20 cellular contexts compared by ENCODE assay signal in the genomic region with DNA sequence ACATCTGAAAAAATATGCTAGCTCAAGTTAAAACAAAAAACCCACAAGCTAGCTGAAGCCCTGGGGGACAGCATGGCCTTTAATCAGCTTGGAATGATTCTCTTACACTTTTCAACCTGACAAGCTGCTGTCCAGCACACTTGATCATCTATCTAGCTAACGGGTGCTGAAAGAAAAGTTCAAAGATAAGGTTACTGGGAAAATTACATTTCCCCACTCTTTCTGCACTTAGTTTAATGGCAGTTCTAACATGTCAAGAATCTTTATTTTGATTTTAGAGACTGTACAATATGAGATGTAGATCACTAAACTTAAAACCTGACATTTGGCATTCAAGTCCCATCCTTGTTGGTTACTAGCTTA. TPM values are rescaled to one million over a fixed set of nuclear protein-coding genes. Genes with fewer than 3 reads are reported as not detected.
DNase-seq lines count a peak whose midpoint lies in the region; ATAC-seq and TF ChIP-seq lines count a peak whose summit lies in the region.
"Had no signal": no experiment of that assay in that cellular context is flagged by ENCODE, and none has a peak within 500 bp of the region (broad histone marks: within the 10 kb centered on the region; RNA-seq: fewer than 3 reads in every experiment).

No MANE protein-coding gene starts in this region.

- peaks cover 9% of the 10 kb centered on the region for H3F3A ChIP-seq in PC-9 (ENCODE audit: insufficient read depth, low read depth)

- intact Hi-C loops in PC-9 (cut with micrococcal nuclease; ENCODE audit: unreplicated experiment): no loop called here

- 0 out of 2 replicates have a peak, but pooled peaks cover 3% of the 10 kb centered on the region for H3K79me2 ChIP-seq in PC-9 (ENCODE audit: low read depth)

- no peak for ATAC-seq in stimulated activated memory B cell treated with anti-CD40 and anti-IgM and Interleukin-4, amounts not matched to agents 10 μg/mL and 1 μg/mL and 100 μg/mL, for 72 hours
- ATAC-seq in GM19463 (IDR thresholded peaks at IDR 0.05; ENCODE audit: unreplicated experiment): no peak
- ATAC-seq: A549, heart left ventricle, left ventricle myocardium superior, Panc1 had no signal

- BruUV-seq in PC-9 (replicated peaks; lab: Mats Ljungman, UMichigan): no TSS peak

- H3K27ac Mint-ChIP-seq in activated naive CD4-positive, alpha-beta T cell treated with anti-CD3 and anti-CD28 coated beads, Interleukin-2, amount 50 U/mL, for 24 hours: peak overlapping the region; percentile 18
- no peak overlapping the region for H3K27ac Mint-ChIP-seq in endodermal cell
- peak overlapping the region; percentile 22 for H3K27ac Mint-ChIP-seq in stimulated activated memory B cell treated with anti-CD40 and anti-IgM and Interleukin-4, amounts not matched to agents 10 μg/mL and 1 μg/mL and 100 μg/mL, for 72 hours
- H3K27ac Mint-ChIP-seq: activated CD4-positive, alpha-beta memory T cell treated with anti-CD3 and anti-CD28 coated beads for 36 hours; activated naive CD8-positive, alpha-beta T cell treated with anti-CD3 and anti-CD28 coated beads, Interleukin-2, amount 10 ng/mL, durations not matched to agents 7 days and 5 days had no signal

- H3K36me3 ChIP-seq in PC-9 (ENCODE audit: low read depth) (peaks cover 25% of the 10 kb centered on the region), endodermal cell (ENCODE audit: control insufficient read depth, insufficient read depth, low read length) (peaks cover 16% of the 10 kb centered on the region)

- H2AFZ ChIP-seq in PC-9: no peak overlapping the region

- peaks cover 11% of the 10 kb centered on the region for H3K4me1 ChIP-seq in PC-9 (replicated peaks; ENCODE audit: insufficient read depth)
- peaks cover 5% of the 10 kb centered on the region for H3K4me1 ChIP-seq in endodermal cell (ENCODE audit: control insufficient read depth, insufficient read depth, low read length)
- H3K4me1 ChIP-seq: A549 had no signal

- peak overlapping the region; percentile 8; the same call in 1 of the 2 replicates for H3K27ac ChIP-seq in PC-9
- peak overlapping the region; percentile 26 for H3K27ac ChIP-seq in endodermal cell (ENCODE audit: low read depth, low read length)
- H3K27ac ChIP-seq: A549, SJSA1, WERI-Rb-1 had no signal

- H4K20me1 ChIP-seq in PC-9 (ENCODE audit: insufficient read depth): no peaks in the 10 kb centered on the region

- H3K9me3 Mint-ChIP-seq in activated naive CD4-positive, alpha-beta T cell treated with anti-CD3 and anti-CD28 coated beads, Interleukin-2, amount 50 U/mL, for 24 hours: no peaks in the 10 kb centered on the region
- no peaks in the 10 kb centered on the region for H3K9me3 Mint-ChIP-seq in endodermal cell
- H3K9me3 Mint-ChIP-seq in stimulated activated memory B cell treated with anti-CD40 and anti-IgM and Interleukin-4, amounts not matched to agents 10 μg/mL and 1 μg/mL and 100 μg/mL, for 72 hours: no peaks in the 10 kb centered on the region
- H3K9me3 Mint-ChIP-seq: activated CD4-positive, alpha-beta memory T cell treated with anti-CD3 and anti-CD28 coated beads for 36 hours; activated naive CD8-positive, alpha-beta T cell treated with anti-CD3 and anti-CD28 coated beads, Interleukin-2, amount 10 ng/mL, durations not matched to agents 7 days and 5 days had no signal

- CTCF ChIA-PET in PC-9 (lab: Charles Lee): no interaction called here

- H3K27me3 ChIP-seq in PC-9 (ENCODE audit: insufficient read depth, low read depth) (no peaks in the 10 kb centered on the region), endodermal cell (ENCODE audit: control insufficient read depth, insufficient read depth, low read length, poor library complexity, severe bottlenecking) (no peaks in the 10 kb centered on the region)
- H3K27me3 ChIP-seq: heart left ventricle, SJSA1 had no signal

- H3K9ac ChIP-seq in endodermal cell (ENCODE audit: extremely low read depth, low read length, poor library complexity, severe bottlenecking): no peak overlapping the region

- H3K9me3 ChIP-seq in PC-9 (ENCODE audit: insufficient read depth, low read depth) (no peaks in the 10 kb centered on the region), endodermal cell (ENCODE audit: control insufficient read depth, low read length) (no peaks in the 10 kb centered on the region)
- H3K9me3 ChIP-seq: A549, heart left ventricle, SJSA1 had no signal

- H3K4me1 Mint-ChIP-seq in activated naive CD4-positive, alpha-beta T cell treated with anti-CD3 and anti-CD28 coated beads, Interleukin-2, amount 50 U/mL, for 24 hours: peaks cover 86% of the 10 kb centered on the region
- peaks cover 35% of the 10 kb centered on the region for H3K4me1 Mint-ChIP-seq in endodermal cell
- peaks cover 30% of the 10 kb centered on the region for H3K4me1 Mint-ChIP-seq in stimulated activated memory B cell treated with anti-CD40 and anti-IgM and Interleukin-4, amounts not matched to agents 10 μg/mL and 1 μg/mL and 100 μg/mL, for 72 hours

- H3K4me3 ChIP-seq in PC-9 (no peak overlapping the region), endodermal cell (ENCODE audit: low read length) (no peak overlapping the region)
- H3K4me3 ChIP-seq: A549, heart left ventricle, SJSA1 had no signal

- no peak for TF ChIP-seq CTCF in PC-9 (conservative IDR thresholded peaks at IDR 0.05)
- TF ChIP-seq CTCF in endodermal cell (conservative IDR thresholded peaks at IDR 0.05): no peak

- no peak overlapping the region for H3K4me2 ChIP-seq in PC-9
- H3K4me2 ChIP-seq: A549 had no signal

- POLR2A ChIA-PET in PC-9 (lab: Charles Lee; ENCODE audit: unreplicated experiment): no interaction called here

- no peak for DNase-seq in activated naive CD4-positive, alpha-beta T cell (lab: John Stamatoyannopoulos, UW)
- DNase-seq in PC-9 (no peak), endodermal cell (no peak), NCI-H2081 (lab: John Stamatoyannopoulos, UW) (no peak), DMS 273 (lab: John Stamatoyannopoulos, UW; ENCODE audit: unreplicated experiment) (no peak)
- DNase-seq: activated CD4-positive, alpha-beta memory T cell treated with anti-CD3 and anti-CD28 coated beads for 36 hours; activated naive CD8-positive, alpha-beta T cell treated with anti-CD3 and anti-CD28 coated beads, Interleukin-2, amount 10 ng/mL, durations not matched to agents 7 days and 5 days; activated T-cell treated with anti-CD3 and anti-CD28 coated beads, Interleukin-2, amount 50 U/mL, for 48 hours; heart left ventricle; left ventricle myocardium superior; NCI-H187; NCI-H2227 treated with DMSO at 0.1 percent for 48 hours; stimulated activated CD4-positive, alpha-beta T cell treated with anti-CD3 and anti-CD28 coated beads, Interleukin-4, amount 100 ng/mL, for 24 hours; WERI-Rb-1 had no signal

- H3K36me3 Mint-ChIP-seq in activated naive CD4-positive, alpha-beta T cell treated with anti-CD3 and anti-CD28 coated beads, Interleukin-2, amount 50 U/mL, for 24 hours: peaks cover 25% of the 10 kb centered on the region
- peaks cover 10% of the 10 kb centered on the region for H3K36me3 Mint-ChIP-seq in endodermal cell (ENCODE audit: low read depth)
- peaks cover 52% of the 10 kb centered on the region for H3K36me3 Mint-ChIP-seq in stimulated activated memory B cell treated with anti-CD40 and anti-IgM and Interleukin-4, amounts not matched to agents 10 μg/mL and 1 μg/mL and 100 μg/mL, for 72 hours

- H3K4me3 Mint-ChIP-seq in activated naive CD4-positive, alpha-beta T cell treated with anti-CD3 and anti-CD28 coated beads, Interleukin-2, amount 50 U/mL, for 24 hours: no peak overlapping the region
- no peak overlapping the region for H3K4me3 Mint-ChIP-seq in endodermal cell
- no peak overlapping the region for H3K4me3 Mint-ChIP-seq in stimulated activated memory B cell treated with anti-CD40 and anti-IgM and Interleukin-4, amounts not matched to agents 10 μg/mL and 1 μg/mL and 100 μg/mL, for 72 hours
- H3K4me3 Mint-ChIP-seq: activated CD4-positive, alpha-beta memory T cell treated with anti-CD3 and anti-CD28 coated beads for 36 hours; activated naive CD8-positive, alpha-beta T cell treated with anti-CD3 and anti-CD28 coated beads, Interleukin-2, amount 10 ng/mL, durations not matched to agents 7 days and 5 days had no signal

- no peaks in the 10 kb centered on the region for H3K27me3 Mint-ChIP-seq in activated naive CD4-positive, alpha-beta T cell treated with anti-CD3 and anti-CD28 coated beads, Interleukin-2, amount 50 U/mL, for 24 hours
- no peaks in the 10 kb centered on the region for H3K27me3 Mint-ChIP-seq in endodermal cell (ENCODE audit: insufficient read depth)
- no peaks in the 10 kb centered on the region for H3K27me3 Mint-ChIP-seq in stimulated activated memory B cell treated with anti-CD40 and anti-IgM and Interleukin-4, amounts not matched to agents 10 μg/mL and 1 μg/mL and 100 μg/mL, for 72 hours
- H3K27me3 Mint-ChIP-seq: activated CD4-positive, alpha-beta memory T cell treated with anti-CD3 and anti-CD28 coated beads for 36 hours; activated naive CD8-positive, alpha-beta T cell treated with anti-CD3 and anti-CD28 coated beads, Interleukin-2, amount 10 ng/mL, durations not matched to agents 7 days and 5 days had no signal

- 100% methylated on average over 1 of the region's 1 CpG for WGBS in endodermal cell (ENCODE audit: insufficient coverage in 1 of 2, insufficient read length in 1 of 2), 2 experiments

- no peaks in the 10 kb centered on the region for H3K9me2 ChIP-seq in PC-9 (ENCODE audit: insufficient read depth)

RNA-seq across cellular contexts. Expression of a gene that starts 53.4 kb away (rescaled TPM):
- 43.7 and 60.9 TPM in 2 replicates for total RNA-seq in PC-9 (2021)
- total RNA-seq in endodermal cell: 10 to 100 TPM; 29.2 to 33.1 TPM
- polyA plus RNA-seq in endodermal cell (2013, experiment 1 of 2): 22.3 TPM
- 21.1 TPM for polyA plus RNA-seq in endodermal cell (2013, experiment 2 of 2)

RNA-seq across cellular contexts. Expression of a gene that starts 59.5 kb away (rescaled TPM):
- total RNA-seq in PC-9 (2021) (65.9 and 71.1 TPM in 2 replicates), endodermal cell (10 to 100 TPM; 43.6 to 43.9 TPM)
- 46.7 TPM for polyA plus RNA-seq in endodermal cell (2013, experiment 1 of 2)
- polyA plus RNA-seq in endodermal cell (2013, experiment 2 of 2): 44.1 TPM
